8 cellular contexts compared by ENCODE assay signal in the genomic region with DNA sequence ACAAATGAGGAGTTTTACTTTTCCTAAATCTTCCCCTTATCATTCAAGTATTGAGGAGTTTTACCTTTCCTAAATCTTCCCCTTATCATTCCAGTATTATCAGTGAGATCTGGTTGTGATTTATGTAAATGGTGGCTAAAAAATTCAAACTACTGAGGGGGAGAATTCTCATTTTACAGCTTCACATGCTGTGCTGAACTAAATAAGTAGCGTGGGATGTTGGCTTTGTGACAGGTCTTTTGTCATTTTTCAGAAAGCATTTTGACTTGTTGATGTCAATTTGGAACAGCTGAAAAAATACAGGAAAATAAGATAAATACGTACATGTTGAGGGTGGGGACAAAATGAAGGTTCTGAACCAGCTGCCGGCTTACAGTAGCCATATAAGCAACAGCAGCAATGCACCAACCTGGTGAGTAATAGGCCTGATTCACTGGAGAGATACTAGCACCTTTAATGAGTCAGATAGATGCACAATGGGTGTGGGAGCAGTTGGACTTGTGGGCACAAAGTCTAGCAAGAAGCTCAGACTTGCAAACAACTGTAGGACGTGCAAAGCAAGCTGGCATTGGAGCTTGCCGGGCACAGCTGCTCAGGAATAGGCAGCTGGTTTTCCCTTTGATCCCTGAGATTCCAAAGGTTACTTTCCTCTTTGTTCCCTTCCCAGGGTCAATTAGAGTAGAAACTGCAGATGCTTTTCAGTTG. TPM values are rescaled to one million over a fixed set of nuclear protein-coding genes. Genes with fewer than 3 reads are reported as not detected.
DNase-seq lines count a peak whose midpoint lies in the region; ATAC-seq, FAIRE-seq and TF ChIP-seq lines count a peak whose summit lies in the region.

No MANE protein-coding gene starts in this region.

- no peaks in the 10 kb centered on the region for H3K36me3 Mint-ChIP-seq in activated naive CD4-positive, alpha-beta T cell treated with anti-CD3 and anti-CD28 coated beads, Interleukin-2, amount 10 ng/mL, durations not matched to agents 7 days and 5 days
- peaks cover 50% of the 10 kb centered on the region for H3K36me3 Mint-ChIP-seq in activated T-helper 17 cell treated with anti-CD3 and anti-CD28 coated beads, Interleukin-2, amount 50 U/mL, for 72 hours (ENCODE audit: low read depth)

- H3K27ac ChIP-seq in layer of hippocampus (ENCODE audit: low read depth, low read length) (peak overlapping the region; percentile 24), stomach (peak overlapping the region; percentile 6 to 70 (median 64))

- H3K4me3 ChIP-seq in stomach: no peak overlapping the region

- TF ChIP-seq POLR2A in stomach (IDR thresholded peaks at IDR 0.05): no peak
- no peak for TF ChIP-seq POLR2A in GM12891 (IDR thresholded peaks at IDR 0.05; ENCODE audit: low read depth, low read length)

- WGBS in stomach, 5 donors: 41 to 63% (median 51%) methylated on average over 5 of the region's 5 CpGs

- peaks cover 0 to 14% (median 5%) of the 10 kb centered on the region in 4 donors for H3K36me3 ChIP-seq in stomach

- no peaks in the 10 kb centered on the region for H3K27me3 Mint-ChIP-seq in activated naive CD4-positive, alpha-beta T cell treated with anti-CD3 and anti-CD28 coated beads, Interleukin-2, amount 10 ng/mL, durations not matched to agents 7 days and 5 days
- no peaks in the 10 kb centered on the region for H3K27me3 Mint-ChIP-seq in activated T-helper 17 cell treated with anti-CD3 and anti-CD28 coated beads, Interleukin-2, amount 50 U/mL, for 72 hours

- CTCF ChIA-PET in activated naive CD4-positive, alpha-beta T cell treated with anti-CD3 and anti-CD28 coated beads, Interleukin-2, amount 10 ng/mL, durations not matched to agents 7 days and 5 days (lab: Charles Lee): interaction anchor here (0.7 to 1.9 kb wide), 4 partner anchors 9 to 143 kb away, joined by 3 to 5 read pairs (median 3); no protein-coding TSS in a partner anchor

- H3K27ac Mint-ChIP-seq in activated naive CD4-positive, alpha-beta T cell treated with anti-CD3 and anti-CD28 coated beads, Interleukin-2, amount 10 ng/mL, durations not matched to agents 7 days and 5 days: no peak overlapping the region
- H3K27ac Mint-ChIP-seq in activated T-helper 17 cell treated with anti-CD3 and anti-CD28 coated beads, Interleukin-2, amount 50 U/mL, for 72 hours: no peak overlapping the region

- H3K9me3 Mint-ChIP-seq in activated naive CD4-positive, alpha-beta T cell treated with anti-CD3 and anti-CD28 coated beads, Interleukin-2, amount 10 ng/mL, durations not matched to agents 7 days and 5 days: no peaks in the 10 kb centered on the region
- no peaks in the 10 kb centered on the region for H3K9me3 Mint-ChIP-seq in activated T-helper 17 cell treated with anti-CD3 and anti-CD28 coated beads, Interleukin-2, amount 50 U/mL, for 72 hours

- no peaks in the 10 kb centered on the region for H3K9me3 ChIP-seq in stomach

- TF ChIP-seq CTCF in stomach (IDR thresholded peaks at IDR 0.05): no peak

- H3K4me3 Mint-ChIP-seq in activated naive CD4-positive, alpha-beta T cell treated with anti-CD3 and anti-CD28 coated beads, Interleukin-2, amount 10 ng/mL, durations not matched to agents 7 days and 5 days: no peak overlapping the region
- H3K4me3 Mint-ChIP-seq in activated T-helper 17 cell treated with anti-CD3 and anti-CD28 coated beads, Interleukin-2, amount 50 U/mL, for 72 hours: no peak overlapping the region

- intact Hi-C loops in stomach (cut with DNase I; ENCODE audit: low total_unique reads): no loop called here

- TF ChIP-seq EP300 in stomach (IDR thresholded peaks at IDR 0.05): no peak

- peak; percentile 96 for ATAC-seq in activated T-helper 17 cell treated with anti-CD3 and anti-CD28 coated beads, Interleukin-2, amount 50 U/mL, for 72 hours (replicated peaks)

- peaks cover 34 to 77% (median 51%) of the 10 kb centered on the region in 4 donors for H3K4me1 ChIP-seq in stomach

- H3K27me3 ChIP-seq in layer of hippocampus (ENCODE audit: control insufficient read depth, insufficient read depth, low read length) (no peaks in the 10 kb centered on the region), stomach (no peaks in the 10 kb centered on the region)

- no peak for FAIRE-seq in GM12891 (lab: Jason Lieb, UNC)

- DNase-seq in activated naive CD4-positive, alpha-beta T cell treated with Interleukin-2 at 50 U/mL for 16 hours: peak; percentile 46
- DNase-seq in activated naive CD4-positive, alpha-beta T cell treated with anti-CD3 and anti-CD28 coated beads, Interleukin-2, amount 10 ng/mL, durations not matched to agents 7 days and 5 days: no peak
- DNase-seq in stomach (peak; percentile 57), cerebellum (ENCODE audit: low spot score) (no peak), NCI-H128 (lab: John Stamatoyannopoulos, UW; ENCODE audit: unreplicated experiment) (no peak), GM12891 (ENCODE audit: insufficient read length, low spot score) (no peak)

- H3K4me1 Mint-ChIP-seq in activated naive CD4-positive, alpha-beta T cell treated with anti-CD3 and anti-CD28 coated beads, Interleukin-2, amount 10 ng/mL, durations not matched to agents 7 days and 5 days: peaks cover 2% of the 10 kb centered on the region
- H3K4me1 Mint-ChIP-seq in activated T-helper 17 cell treated with anti-CD3 and anti-CD28 coated beads, Interleukin-2, amount 50 U/mL, for 72 hours: peaks cover 11% of the 10 kb centered on the region

TF ChIP-seq in GM12891, 5 proteins besides CTCF, POLR2A, EP300 and RAD21:
- TF ChIP-seq POU2F2 (IDR thresholded peaks at IDR 0.05; ENCODE audit: low read depth, low read length): no peak
- no peak for TF ChIP-seq POLR2AphosphoS5 (IDR thresholded peaks at IDR 0.05; ENCODE audit: low read depth, low read length)
- no peak for TF ChIP-seq SPI1 (IDR thresholded peaks at IDR 0.05; ENCODE audit: low read depth, low read length)
- no peak for TF ChIP-seq PAX5 (IDR thresholded peaks at IDR 0.05; ENCODE audit: insufficient read depth, low read length, severe bottlenecking)
- TF ChIP-seq TAF1 (IDR thresholded peaks at IDR 0.05; ENCODE audit: low read depth, low read length): no peak
TF ChIP-seq in GM12891: peak in this region for 0.

RNA-seq across cellular contexts. Expression of a gene that starts 12.8 kb away (rescaled TPM):
- 1 to 10 TPM; 1.4 to 7.1 TPM for total RNA-seq in activated T-helper 17 cell treated with anti-CD3 and anti-CD28 coated beads, Interleukin-2, amount 50 U/mL, for 72 hours
- 10 to 100 TPM in 2 of 5 donors, 1 to 10 TPM in 3; 4.1 to 39.7 (median 9.0) TPM for total RNA-seq in stomach
- polyA plus RNA-seq in stomach: 1 to 10 TPM; 5.0 to 7.6 (median 6.1) TPM
- total RNA-seq in cerebellum: 19.9 TPM
- 0.08 TPM for polyA plus RNA-seq in GM12891 (2012; ENCODE audit: low read depth, missing spikeins)

Comparison
In these comparisons a context has a peak if more than half of its experiments do, and no peak if none do; other contexts are left out.
1. DNase-seq: peak in activated naive CD4-positive, alpha-beta T cell treated with Interleukin-2 at 50 U/mL for 16 hours (single experiment) and stomach (single experiment); none in activated naive CD4-positive, alpha-beta T cell treated with anti-CD3 and anti-CD28 coated beads, Interleukin-2, amount 10 ng/mL, durations not matched to agents 7 days and 5 days (single experiment), cerebellum (single experiment), NCI-H128 (single experiment) and GM12891 (single experiment).